8 cellular contexts compared by ENCODE assay signal in the genomic region with DNA sequence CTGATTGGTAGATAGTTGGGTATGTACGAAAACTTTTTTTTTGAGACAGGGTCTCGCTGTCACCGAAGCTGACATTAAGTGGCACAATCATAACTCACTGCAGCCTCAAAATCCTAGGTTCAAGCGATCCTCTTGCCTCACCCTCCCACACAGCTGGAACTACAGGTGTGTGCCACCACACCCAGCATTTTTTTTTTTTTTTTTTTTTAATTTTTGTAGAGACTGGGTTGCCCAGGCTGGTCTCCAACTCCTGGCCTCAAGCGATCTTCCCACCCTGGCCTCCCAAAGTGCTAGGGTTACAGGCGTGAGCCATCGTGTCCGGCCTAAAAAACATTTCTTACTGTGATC. TPM values are rescaled to one million over a fixed set of nuclear protein-coding genes. Genes with fewer than 3 reads are reported as not detected.
A peak's percentile ranks its signal among the peaks of the same experiment; 100 is the strongest.
DNase-seq lines count a peak whose midpoint lies in the region; ATAC-seq and TF ChIP-seq lines count a peak whose summit lies in the region.

No MANE protein-coding gene starts in this region.

- no peaks in the 10 kb centered on the region for H3K9me3 ChIP-seq in hepatocyte (ENCODE audit: low read depth)

- H4K20me1 ChIP-seq in hepatocyte (ENCODE audit: insufficient read depth, poor library complexity, severe bottlenecking) = no peaks in the 10 kb centered on the region

- POLR2A ChIA-PET in activated CD4-positive, alpha-beta memory T cell treated with anti-CD3 and anti-CD28 coated beads for 36 hours (lab: Charles Lee) = interaction anchor here (0.9 to 1.0 kb wide), 2 partner anchors 15 to 44 kb away, joined by 3 read pairs; no protein-coding TSS in a partner anchor

- no peak overlapping the region for H2AFZ ChIP-seq in hepatocyte

- no peak for ATAC-seq in stimulated activated naive B cell treated with anti-CD40 and anti-IgM and Interleukin-4, amounts not matched to agents 10 μg/mL and 1 μg/mL and 100 μg/mL, for 72 hours (replicated peaks)
- no peak for ATAC-seq in GM18907 (IDR thresholded peaks at IDR 0.05; ENCODE audit: unreplicated experiment)

- H3K4me2 ChIP-seq in hepatocyte = peak overlapping the region; percentile 92

- no peaks in the 10 kb centered on the region for H3K36me3 ChIP-seq in hepatocyte (replicated peaks; ENCODE audit: insufficient read depth, low read depth)

- intact Hi-C loops in activated CD4-positive, alpha-beta memory T cell treated with anti-CD3 and anti-CD28 coated beads for 36 hours (cut with micrococcal nuclease) = loop anchor here (2.0 to 5.0 kb wide), 3 partner anchors 67 to 428 kb away; a partner anchor contains a TSS

- peaks cover 2% of the 10 kb centered on the region for H3K27me3 Mint-ChIP-seq in T-helper 2 cell treated with Interferon-gamma antibody and Interleukin-4, amounts not matched to agents 5 μg/mL and 100 μg/mL, for 36 hours (ENCODE audit: low read depth)
- peaks cover 1% of the 10 kb centered on the region for H3K27me3 Mint-ChIP-seq in activated CD4-positive, alpha-beta memory T cell treated with anti-CD3 and anti-CD28 coated beads for 36 hours
- H3K27me3 Mint-ChIP-seq in stimulated activated naive B cell treated with anti-CD40 and anti-IgM and Interleukin-4, amounts not matched to agents 10 μg/mL and 1 μg/mL and 100 μg/mL, for 72 hours = no peaks in the 10 kb centered on the region

- 95% methylated on average over 8 of the region's 8 CpGs for WGBS in hepatocyte (ENCODE audit: low lambda C conversion rate, missing lambda C conversion rate)

- peak overlapping the region; percentile 95 for H3K4me3 Mint-ChIP-seq in T-helper 2 cell treated with Interferon-gamma antibody and Interleukin-4, amounts not matched to agents 5 μg/mL and 100 μg/mL, for 36 hours
- H3K4me3 Mint-ChIP-seq in activated CD4-positive, alpha-beta memory T cell treated with anti-CD3 and anti-CD28 coated beads for 36 hours = peak overlapping the region; percentile 90
- peak overlapping the region; percentile 91 to 96 for H3K4me3 Mint-ChIP-seq in stimulated activated naive B cell treated with anti-CD40 and anti-IgM and Interleukin-4, amounts not matched to agents 10 μg/mL and 1 μg/mL and 100 μg/mL, for 72 hours

- H3K9me2 ChIP-seq in hepatocyte (replicated peaks; ENCODE audit: insufficient read depth) = no peaks in the 10 kb centered on the region

- peaks cover 45% of the 10 kb centered on the region for H3K4me1 Mint-ChIP-seq in T-helper 2 cell treated with Interferon-gamma antibody and Interleukin-4, amounts not matched to agents 5 μg/mL and 100 μg/mL, for 36 hours (ENCODE audit: low read depth)
- peaks cover 53% of the 10 kb centered on the region for H3K4me1 Mint-ChIP-seq in activated CD4-positive, alpha-beta memory T cell treated with anti-CD3 and anti-CD28 coated beads for 36 hours (ENCODE audit: low read depth)
- H3K4me1 Mint-ChIP-seq in stimulated activated naive B cell treated with anti-CD40 and anti-IgM and Interleukin-4, amounts not matched to agents 10 μg/mL and 1 μg/mL and 100 μg/mL, for 72 hours = peaks cover 51 to 89% of the 10 kb centered on the region in 2 donors

- peaks cover 50% of the 10 kb centered on the region for H3K79me2 ChIP-seq in hepatocyte

- H3K4me1 ChIP-seq in hepatocyte (ENCODE audit: insufficient read depth) = peaks cover 22% of the 10 kb centered on the region

- H3K27ac Mint-ChIP-seq in T-helper 2 cell treated with Interferon-gamma antibody and Interleukin-4, amounts not matched to agents 5 μg/mL and 100 μg/mL, for 36 hours = peak overlapping the region; percentile 89
- H3K27ac Mint-ChIP-seq in activated CD4-positive, alpha-beta memory T cell treated with anti-CD3 and anti-CD28 coated beads for 36 hours = peak overlapping the region; percentile 85
- no peak overlapping the region for H3K27ac Mint-ChIP-seq in stimulated activated naive B cell treated with anti-CD40 and anti-IgM and Interleukin-4, amounts not matched to agents 10 μg/mL and 1 μg/mL and 100 μg/mL, for 72 hours

- peaks cover 48% of the 10 kb centered on the region for H3K36me3 Mint-ChIP-seq in T-helper 2 cell treated with Interferon-gamma antibody and Interleukin-4, amounts not matched to agents 5 μg/mL and 100 μg/mL, for 36 hours (ENCODE audit: low read depth)
- H3K36me3 Mint-ChIP-seq in activated CD4-positive, alpha-beta memory T cell treated with anti-CD3 and anti-CD28 coated beads for 36 hours = peaks cover 35% of the 10 kb centered on the region
- H3K36me3 Mint-ChIP-seq in stimulated activated naive B cell treated with anti-CD40 and anti-IgM and Interleukin-4, amounts not matched to agents 10 μg/mL and 1 μg/mL and 100 μg/mL, for 72 hours = peaks cover 33 to 53% of the 10 kb centered on the region in 2 donors

- DNase-seq in T-helper 2 cell treated with Interferon-gamma antibody and Interleukin-4, amounts not matched to agents 5 μg/mL and 100 μg/mL, for 36 hours (ENCODE audit: low spot score) = no peak
- no peak for DNase-seq in T-helper 2 cell
- DNase-seq in activated CD4-positive, alpha-beta memory T cell treated with anti-CD3 and anti-CD28 coated beads for 36 hours = no peak
- DNase-seq in hepatocyte (ENCODE audit: low spot score) = no peak
- DNase-seq in stimulated activated naive B cell treated with anti-CD40 and anti-IgM and Interleukin-4, amounts not matched to agents 10 μg/mL and 1 μg/mL and 100 μg/mL, for 72 hours = no peak
- no peak for DNase-seq in HUDEP-2 (lab: John Stamatoyannopoulos, UW; ENCODE audit: unreplicated experiment in 76 of 76)
- DNase-seq in HuH-7 (ENCODE audit: low spot score) = no peak

- H3K9me3 Mint-ChIP-seq in T-helper 2 cell treated with Interferon-gamma antibody and Interleukin-4, amounts not matched to agents 5 μg/mL and 100 μg/mL, for 36 hours = no peaks in the 10 kb centered on the region
- peaks cover 3% of the 10 kb centered on the region for H3K9me3 Mint-ChIP-seq in activated CD4-positive, alpha-beta memory T cell treated with anti-CD3 and anti-CD28 coated beads for 36 hours
- no peaks in the 10 kb centered on the region for H3K9me3 Mint-ChIP-seq in stimulated activated naive B cell treated with anti-CD40 and anti-IgM and Interleukin-4, amounts not matched to agents 10 μg/mL and 1 μg/mL and 100 μg/mL, for 72 hours

- peak overlapping the region; percentile 15 for H3K4me3 ChIP-seq in hepatocyte

- no peak for TF ChIP-seq CTCF in hepatocyte (IDR thresholded peaks at IDR 0.05; ENCODE audit: poor library complexity)

- CTCF ChIA-PET in activated CD4-positive, alpha-beta memory T cell treated with anti-CD3 and anti-CD28 coated beads for 36 hours (lab: Charles Lee) = no interaction called here

- H3K27ac ChIP-seq in hepatocyte = peak overlapping the region; percentile 63

- no peaks in the 10 kb centered on the region for H3K27me3 ChIP-seq in hepatocyte

RNA-seq across cellular contexts. Expression of a gene that starts 1.5 kb away (rescaled TPM):
- 1 to 10 TPM; 2.5 to 2.8 TPM for total RNA-seq in activated CD4-positive, alpha-beta memory T cell treated with anti-CD3 and anti-CD28 coated beads for 36 hours
- total RNA-seq in hepatocyte = 6.8 and 8.3 TPM in 2 replicates
- 7.5 and 7.9 TPM in 2 replicates for polyA plus RNA-seq in hepatocyte

RNA-seq across cellular contexts. Expression of a gene that starts 22.7 kb away (rescaled TPM):
- total RNA-seq in activated CD4-positive, alpha-beta memory T cell treated with anti-CD3 and anti-CD28 coated beads for 36 hours = 10 to 100 TPM; 14.8 to 16.1 TPM
- total RNA-seq in hepatocyte = 4.8 and 7.9 TPM in 2 replicates
- polyA plus RNA-seq in hepatocyte = 9.6 and 12.2 TPM in 2 replicates
